Comparison of ENCODE assay signal across 9 cellular contexts in genomic region chr11:46379483-46380293, GRCh38. TPM values are rescaled to one million over a fixed set of nuclear protein-coding genes. Genes with fewer than 3 reads are reported as not detected.
DNase-seq lines count a peak whose midpoint lies in the region; ATAC-seq and TF ChIP-seq lines count a peak whose summit lies in the region.
"Not testable (repeated sequence)": the region's sequence is repeated elsewhere in the genome, so short reads cannot be mapped to it uniquely, and the experiment has no call there.
"Had no signal": no experiment of that assay in that cellular context is flagged by ENCODE, and none has a peak within 500 bp of the region (broad histone marks: within the 10 kb centered on the region; RNA-seq: fewer than 3 reads in every experiment).

No MANE protein-coding gene starts in this region.

- 22 to 24% methylated on average over 10 to 28 of the region's 36 CpGs for WGBS in endodermal cell (ENCODE audit: insufficient coverage in 1 of 2, insufficient read length in 1 of 2), 2 experiments
- WGBS in stomach, 5 donors: 39 to 53% (median 47%) methylated on average over 17 to 33 of the region's 36 CpGs

- intact Hi-C loops in CD4-positive, alpha-beta T cell (cut with DNase I, micrococcal nuclease); Panc1 (cut with micrococcal nuclease; ENCODE audit: unreplicated experiment); stomach (cut with DNase I; ENCODE audit: low total_unique reads): not testable (repeated sequence)
- intact Hi-C loops in activated T-helper 1 cell treated with anti-CD3 and anti-CD28 coated beads, Interleukin-12 subunit alpha, Interleukin-12 subunit beta, Interleukin-2, Interleukin-4 antibody, amounts not matched to agents 30 ng/mL and 10 ng/mL and 1 ng/mL, durations not matched to agents 14 hours and 24 hours and 36 hours (cut with micrococcal nuclease): loop anchor here (1.0 to 5.0 kb wide), 4 partner anchors 10 to 142 kb away; no protein-coding TSS in a partner anchor

- not testable (repeated sequence) for H3K4me1 Mint-ChIP-seq in CD4-positive, alpha-beta T cell (ENCODE audit: low read depth); activated T-helper 1 cell treated with anti-CD3 and anti-CD28 coated beads, Interleukin-12 subunit alpha, Interleukin-12 subunit beta, Interleukin-2, Interleukin-4 antibody, amounts not matched to agents 30 ng/mL and 10 ng/mL and 1 ng/mL, durations not matched to agents 14 hours and 24 hours and 36 hours (ENCODE audit: low read depth); endodermal cell

- not testable (repeated sequence) for H3K9ac ChIP-seq in endodermal cell (ENCODE audit: extremely low read depth, low read length, poor library complexity, severe bottlenecking)

- not testable (repeated sequence) for TF ChIP-seq POLR2A in stomach (IDR thresholded peaks at IDR 0.05)

- peak; percentile 4 for ATAC-seq in CD4-positive, alpha-beta T cell (ENCODE audit: poor library complexity)
- ATAC-seq in Panc1: peak; percentile 59

- not testable (repeated sequence) for DNase-seq in CD4-positive, alpha-beta T cell; Panc1 (ENCODE audit: low read depth, low spot score); activated T-helper 1 cell treated with anti-CD3 and anti-CD28 coated beads, Interleukin-12 subunit alpha, Interleukin-12 subunit beta, Interleukin-2, Interleukin-4 antibody, amounts not matched to agents 30 ng/mL and 10 ng/mL and 1 ng/mL, durations not matched to agents 14 hours and 24 hours and 36 hours (ENCODE audit: low spot score)
- DNase-seq in endodermal cell: peak; percentile 94
- DNase-seq in iPS-NIHi11 (ENCODE audit: low spot score): peak; percentile 78
- peak; percentile 68 for DNase-seq in stomach

- not testable (repeated sequence) for H3K4me3 ChIP-seq in HEK293 (ENCODE audit: low read depth, low read length); Panc1 (ENCODE audit: low read depth in 2 of 2, low read length in 2 of 2)
- H3K4me3 ChIP-seq in endodermal cell (ENCODE audit: low read length) (peak overlapping the region; percentile 81), neuron (ENCODE audit: low read length) (peak overlapping the region; percentile 16), stomach (peak overlapping the region; percentile 62 to 73 (median 66))

- H3K9me3 Mint-ChIP-seq in CD4-positive, alpha-beta T cell; activated T-helper 1 cell treated with anti-CD3 and anti-CD28 coated beads, Interleukin-12 subunit alpha, Interleukin-12 subunit beta, Interleukin-2, Interleukin-4 antibody, amounts not matched to agents 30 ng/mL and 10 ng/mL and 1 ng/mL, durations not matched to agents 14 hours and 24 hours and 36 hours; endodermal cell: not testable (repeated sequence)

- H3K9me3 ChIP-seq in CD4-positive, alpha-beta T cell (ENCODE audit: control insufficient read depth, low read length); HEK293 (ENCODE audit: control insufficient read depth, insufficient read depth, low read depth, low read length); Panc1 (ENCODE audit: control insufficient read depth, insufficient read depth, low read depth, low read length); endodermal cell (ENCODE audit: control insufficient read depth, low read length); neuron (ENCODE audit: low read length); stomach: not testable (repeated sequence)

- in situ Hi-C loops in Panc1 (cut with HindIII; ENCODE audit: low pct_unique_long_range_greater_than_20kb, low sequenced_read_pairs): not testable (repeated sequence)

- peak overlapping the region; percentile 57 for H3K27ac Mint-ChIP-seq in CD4-positive, alpha-beta T cell
- H3K27ac Mint-ChIP-seq in activated T-helper 1 cell treated with anti-CD3 and anti-CD28 coated beads, Interleukin-12 subunit alpha, Interleukin-12 subunit beta, Interleukin-2, Interleukin-4 antibody, amounts not matched to agents 30 ng/mL and 10 ng/mL and 1 ng/mL, durations not matched to agents 14 hours and 24 hours and 36 hours: peak overlapping the region; percentile 29
- peak overlapping the region; percentile 75 for H3K27ac Mint-ChIP-seq in endodermal cell

- H3K4me3 Mint-ChIP-seq in CD4-positive, alpha-beta T cell: peak overlapping the region; percentile 77
- H3K4me3 Mint-ChIP-seq in activated T-helper 1 cell treated with anti-CD3 and anti-CD28 coated beads, Interleukin-12 subunit alpha, Interleukin-12 subunit beta, Interleukin-2, Interleukin-4 antibody, amounts not matched to agents 30 ng/mL and 10 ng/mL and 1 ng/mL, durations not matched to agents 14 hours and 24 hours and 36 hours: peak overlapping the region; percentile 30
- peak overlapping the region; percentile 82 for H3K4me3 Mint-ChIP-seq in endodermal cell

- peaks cover 0 to 53% of the 10 kb centered on the region in 2 experiments; a peak in 1 of 3 replicates for H3K36me3 ChIP-seq in HEK293 (ENCODE audit: control insufficient read depth in 2 of 2, insufficient read depth in 1 of 2, low read length in 2 of 2)
- not testable (repeated sequence) for H3K36me3 ChIP-seq in Panc1 (ENCODE audit: control insufficient read depth, insufficient read depth, low read length)
- H3K36me3 ChIP-seq in endodermal cell (ENCODE audit: control insufficient read depth, insufficient read depth, low read length): peaks cover 32% of the 10 kb centered on the region
- H3K36me3 ChIP-seq in neuron (ENCODE audit: insufficient read depth, low read length): peaks cover 37% of the 10 kb centered on the region
- H3K36me3 ChIP-seq in stomach: peaks cover 28 to 40% (median 39%) of the 10 kb centered on the region in 4 donors

- not testable (repeated sequence) for BruUV-seq in Panc1 (replicated peaks; lab: Mats Ljungman, UMichigan)

- not testable (repeated sequence) for H2AFZ ChIP-seq in neuron (ENCODE audit: low read depth, low read length)

- H3K27me3 Mint-ChIP-seq in CD4-positive, alpha-beta T cell; activated T-helper 1 cell treated with anti-CD3 and anti-CD28 coated beads, Interleukin-12 subunit alpha, Interleukin-12 subunit beta, Interleukin-2, Interleukin-4 antibody, amounts not matched to agents 30 ng/mL and 10 ng/mL and 1 ng/mL, durations not matched to agents 14 hours and 24 hours and 36 hours (ENCODE audit: insufficient read depth): not testable (repeated sequence)
- H3K27me3 Mint-ChIP-seq in endodermal cell (ENCODE audit: insufficient read depth): peaks cover 14% of the 10 kb centered on the region

- not testable (repeated sequence) for H3K4me1 ChIP-seq in HEK293 (ENCODE audit: control insufficient read depth, insufficient read depth, low read length); endodermal cell (ENCODE audit: control insufficient read depth, insufficient read depth, low read length)
- peaks cover 16% of the 10 kb centered on the region for H3K4me1 ChIP-seq in Panc1 (ENCODE audit: control insufficient read depth, insufficient read depth, low read length)
- peaks cover 38% of the 10 kb centered on the region for H3K4me1 ChIP-seq in neuron (ENCODE audit: insufficient read depth, low read length)
- peaks cover 21 to 50% (median 35%) of the 10 kb centered on the region in 4 donors for H3K4me1 ChIP-seq in stomach

- POLR2A ChIA-PET in CD4-positive, alpha-beta T cell (lab: Charles Lee): interaction anchor here (0.6 to 2.8 kb wide), 3 partner anchors 27 to 1476 kb away, joined by 3 to 10 read pairs (median 5); no protein-coding TSS in a partner anchor
- POLR2A ChIA-PET in HEK293 (lab: Yijun Ruan, JAX): interaction anchor here (1.1 kb wide), 1 partner anchor 9 kb away, joined by 3 read pairs; no protein-coding TSS in a partner anchor
- POLR2A ChIA-PET in Panc1 (lab: Charles Lee): not testable (repeated sequence)

- not testable (repeated sequence) for TF ChIP-seq CTCF in CD4-positive, alpha-beta T cell (IDR thresholded peaks at IDR 0.05); HEK293 (tag by site-specific recombination; IDR thresholded peaks at IDR 0.05); Panc1 (IDR thresholded peaks at IDR 0.05); endodermal cell (conservative IDR thresholded peaks at IDR 0.05); stomach (IDR thresholded peaks at IDR 0.05)

- not testable (repeated sequence) for TF ChIP-seq EP300 in stomach (IDR thresholded peaks at IDR 0.05)

- H3K27me3 ChIP-seq in CD4-positive, alpha-beta T cell (ENCODE audit: control insufficient read depth, insufficient read depth, low read length): peaks cover 22% of the 10 kb centered on the region
- H3K27me3 ChIP-seq in Panc1 (ENCODE audit: control insufficient read depth, insufficient read depth, low read length); endodermal cell (ENCODE audit: control insufficient read depth, insufficient read depth, low read length, poor library complexity, severe bottlenecking); neuron (ENCODE audit: insufficient read depth, low read length): not testable (repeated sequence)
- peaks cover 0 to 38% (median 0%) of the 10 kb centered on the region in 3 donors for H3K27me3 ChIP-seq in stomach

- H3K36me3 Mint-ChIP-seq in CD4-positive, alpha-beta T cell (ENCODE audit: low read depth): peaks cover 32% of the 10 kb centered on the region
- H3K36me3 Mint-ChIP-seq in activated T-helper 1 cell treated with anti-CD3 and anti-CD28 coated beads, Interleukin-12 subunit alpha, Interleukin-12 subunit beta, Interleukin-2, Interleukin-4 antibody, amounts not matched to agents 30 ng/mL and 10 ng/mL and 1 ng/mL, durations not matched to agents 14 hours and 24 hours and 36 hours (ENCODE audit: low read depth): peaks cover 29% of the 10 kb centered on the region
- peaks cover 35% of the 10 kb centered on the region for H3K36me3 Mint-ChIP-seq in endodermal cell (ENCODE audit: low read depth)

- CTCF ChIA-PET in CD4-positive, alpha-beta T cell (lab: Charles Lee): interaction anchor here (0.8 kb wide), 1 partner anchor 28 kb away, joined by 3 read pairs; no protein-coding TSS in a partner anchor
- CTCF ChIA-PET in HEK293 (lab: Yijun Ruan, JAX) (interaction anchor here (0.5 to 4.0 kb wide), 5 partner anchors 11 to 462 kb away, joined by 3 to 18 read pairs (median 3); no protein-coding TSS in a partner anchor), Panc1 (lab: Charles Lee) (interaction anchor here (0.7 to 1.2 kb wide), 2 partner anchors 9 to 106 kb away, joined by 4 read pairs; no protein-coding TSS in a partner anchor)

- H3K27ac ChIP-seq in CD4-positive, alpha-beta T cell (ENCODE audit: low read depth, low read length): peak overlapping the region; percentile 41
- not testable (repeated sequence) for H3K27ac ChIP-seq in HEK293 (ENCODE audit: extremely low read depth, low read depth, low read length)
- H3K27ac ChIP-seq in Panc1 (ENCODE audit: low read length): peak overlapping the region; percentile 66
- H3K27ac ChIP-seq in endodermal cell (ENCODE audit: low read depth, low read length): peak overlapping the region; percentile 47
- peak overlapping the region; percentile 46 to 93 (median 81) for H3K27ac ChIP-seq in stomach

RNA-seq across cellular contexts. Expression of gene MDK, which starts 1.8 kb away (rescaled TPM):
- total RNA-seq in CD4-positive, alpha-beta T cell: 1 to 10 TPM; 5.5 to 6.5 TPM
- 252 TPM for total RNA-seq in Panc1 (2021; ENCODE audit: unreplicated experiment)
- 741 TPM for polyA plus RNA-seq in Panc1 (2012; ENCODE audit: insufficient read length)
- total RNA-seq in activated T-helper 1 cell treated with anti-CD3 and anti-CD28 coated beads, Interleukin-12 subunit alpha, Interleukin-12 subunit beta, Interleukin-2, Interleukin-4 antibody, amounts not matched to agents 30 ng/mL and 10 ng/mL and 1 ng/mL, durations not matched to agents 14 hours and 24 hours and 36 hours: 5.0 and 7.1 TPM in 2 replicates
- total RNA-seq in endodermal cell: 1,000 to 10,000 TPM in 1 of 2 donors, 100 to 1,000 TPM in 1; 644 to 1,502 TPM
- polyA plus RNA-seq in endodermal cell (2013, experiment 1 of 2): 1,103 TPM
- polyA plus RNA-seq in endodermal cell (2013, experiment 2 of 2): 1,014 TPM
- 100 to 1,000 TPM in 1 of 5 donors, 10 to 100 TPM in 3, 1 to 10 TPM in 1; 5.5 to 151 (median 21.0) TPM for total RNA-seq in stomach
- 10 to 100 TPM; 22.5 to 56.5 (median 29.2) TPM for polyA plus RNA-seq in stomach

RNA-seq across cellular contexts. Expression of gene CHRM4, which starts 11.9 kb away (rescaled TPM):
- 1 to 10 TPM; 3.2 to 3.7 TPM for total RNA-seq in CD4-positive, alpha-beta T cell
- total RNA-seq in Panc1 (2021; ENCODE audit: unreplicated experiment) (3.1 TPM), endodermal cell (under 1 TPM in 1 of 2 donors, not detected in 1; 0.46 TPM), stomach (1 to 10 TPM in 1 of 5 donors, under 1 TPM in 1, not detected in 3; 0.37 to 2.8 TPM)
- 3.1 TPM for polyA plus RNA-seq in Panc1 (2012; ENCODE audit: insufficient read length)
- 1.2 TPM in 2 replicates for total RNA-seq in activated T-helper 1 cell treated with anti-CD3 and anti-CD28 coated beads, Interleukin-12 subunit alpha, Interleukin-12 subunit beta, Interleukin-2, Interleukin-4 antibody, amounts not matched to agents 30 ng/mL and 10 ng/mL and 1 ng/mL, durations not matched to agents 14 hours and 24 hours and 36 hours
- 0.28 TPM for polyA plus RNA-seq in endodermal cell (2013, experiment 1 of 2)
- polyA plus RNA-seq in endodermal cell (2013, experiment 2 of 2): 0.25 TPM
- polyA plus RNA-seq in stomach: not detected
- total RNA-seq: GM23248 had no signal
- polyA plus RNA-seq: GM23248 had no signal

RNA-seq across cellular contexts. Expression of gene DGKZ, which starts 32.4 kb away (rescaled TPM):
- total RNA-seq in CD4-positive, alpha-beta T cell: 100 to 1,000 TPM; 159 to 166 TPM
- total RNA-seq in Panc1 (2021; ENCODE audit: unreplicated experiment) (104 TPM), endodermal cell (10 to 100 TPM; 49.6 to 57.3 TPM), stomach (100 to 1,000 TPM in 3 of 5 donors, 10 to 100 TPM in 2; 24.0 to 405 (median 102) TPM)
- 172 TPM for polyA plus RNA-seq in Panc1 (2012; ENCODE audit: insufficient read length)
- total RNA-seq in activated T-helper 1 cell treated with anti-CD3 and anti-CD28 coated beads, Interleukin-12 subunit alpha, Interleukin-12 subunit beta, Interleukin-2, Interleukin-4 antibody, amounts not matched to agents 30 ng/mL and 10 ng/mL and 1 ng/mL, durations not matched to agents 14 hours and 24 hours and 36 hours: 101 TPM in 2 replicates
- polyA plus RNA-seq in endodermal cell (2013, experiment 1 of 2): 40.7 TPM
- 38.7 TPM for polyA plus RNA-seq in endodermal cell (2013, experiment 2 of 2)
- 10 to 100 TPM; 26.9 to 47.5 (median 35.0) TPM for polyA plus RNA-seq in stomach

Comparison
In these comparisons a context has a peak if more than half of its experiments do, and no peak if none do; other contexts are left out.
1. H3K4me3 Mint-ChIP-seq: peak in every context shown above with its lines; median percentile 82 in endodermal cell; 77 in CD4-positive, alpha-beta T cell; 30 in activated T-helper 1 cell treated with anti-CD3 and anti-CD28 coated beads, Interleukin-12 subunit alpha, Interleukin-12 subunit beta, Interleukin-2, Interleukin-4 antibody, amounts not matched to agents 30 ng/mL and 10 ng/mL and 1 ng/mL, durations not matched to agents 14 hours and 24 hours and 36 hours.